ENCODE assay signal across 1 cellular context in the genomic region with DNA sequence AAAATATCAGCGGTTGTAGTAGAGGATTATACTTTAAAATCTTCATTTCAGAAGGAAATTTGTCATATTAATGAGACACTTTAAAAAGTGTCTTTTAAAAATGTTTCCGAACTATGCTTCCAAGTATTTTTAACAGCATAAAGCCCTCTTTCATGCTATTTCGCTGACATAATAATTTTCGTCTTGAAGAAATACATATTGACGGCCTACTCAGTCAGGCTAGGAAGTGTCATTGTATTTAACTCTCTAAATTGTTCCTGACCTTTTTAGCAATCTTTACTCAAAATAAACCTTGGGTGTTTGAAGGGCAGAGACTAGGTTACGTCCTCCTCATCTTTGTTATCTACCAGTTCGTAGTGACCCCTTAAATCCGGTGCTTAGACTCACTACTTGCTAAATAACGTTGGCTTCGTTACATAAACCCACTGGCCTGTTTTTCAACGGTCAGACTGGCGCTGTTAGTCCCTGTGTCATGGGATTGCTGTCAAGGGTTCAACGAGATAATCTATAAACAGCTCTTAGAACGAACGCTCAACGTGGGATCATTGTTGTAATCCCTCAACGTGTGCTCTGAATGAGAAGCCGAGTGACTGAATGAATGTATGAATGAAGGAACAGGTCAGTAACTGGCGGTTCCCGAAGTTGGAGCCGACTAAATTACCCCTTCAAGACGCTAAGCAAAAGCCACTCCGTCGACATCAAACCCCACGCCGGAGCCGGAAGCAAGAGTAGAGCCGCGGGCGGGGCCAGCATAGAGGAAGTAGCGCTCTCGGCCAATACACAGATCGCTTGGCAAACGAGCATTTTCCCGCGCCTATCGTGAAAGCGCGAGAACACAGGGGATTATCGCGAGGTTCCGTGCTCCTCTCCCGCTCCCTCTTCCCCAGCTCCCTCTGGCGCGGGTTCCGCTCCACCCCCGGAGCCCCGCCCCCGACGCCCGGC.
TF ChIP-seq lines count a peak whose summit lies in the region.

No MANE protein-coding gene starts in this region.

TF ChIP-seq in HepG2, 621 proteins besides CTCF, POLR2A, EP300 and RAD21 (continued from another document and continues in another):
- TF ChIP-seq, protein P1, sequence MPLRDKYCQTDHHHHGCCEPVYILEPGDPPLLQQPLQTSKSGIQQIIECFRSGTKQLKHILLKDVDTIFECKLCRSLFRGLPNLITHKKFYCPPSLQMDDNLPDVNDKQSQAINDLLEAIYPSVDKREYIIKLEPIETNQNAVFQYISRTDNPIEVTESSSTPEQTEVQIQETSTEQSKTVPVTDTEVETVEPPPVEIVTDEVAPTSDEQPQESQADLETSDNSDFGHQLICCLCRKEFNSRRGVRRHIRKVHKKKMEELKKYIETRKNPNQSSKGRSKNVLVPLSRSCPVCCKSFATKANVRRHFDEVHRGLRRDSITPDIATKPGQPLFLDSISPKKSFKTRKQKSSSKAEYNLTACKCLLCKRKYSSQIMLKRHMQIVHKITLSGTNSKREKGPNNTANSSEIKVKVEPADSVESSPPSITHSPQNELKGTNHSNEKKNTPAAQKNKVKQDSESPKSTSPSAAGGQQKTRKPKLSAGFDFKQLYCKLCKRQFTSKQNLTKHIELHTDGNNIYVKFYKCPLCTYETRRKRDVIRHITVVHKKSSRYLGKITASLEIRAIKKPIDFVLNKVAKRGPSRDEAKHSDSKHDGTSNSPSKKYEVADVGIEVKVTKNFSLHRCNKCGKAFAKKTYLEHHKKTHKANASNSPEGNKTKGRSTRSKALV (CRISPR knock-in tag; IDR thresholded peaks at IDR 0.05), result no peak
- TF ChIP-seq MEF2D (CRISPR knock-in tag; IDR thresholded peaks at IDR 0.05), result peak; percentile 33; the same call in 1 of the 2 replicates
- TF ChIP-seq ZNF101 (CRISPR knock-in tag; IDR thresholded peaks at IDR 0.05; ENCODE audit: borderline replicate concordance, low read depth), result no peak
- no peak for TF ChIP-seq RARA (CRISPR knock-in tag; IDR thresholded peaks at IDR 0.05)
- TF ChIP-seq ARHGAP35 (CRISPR knock-in tag; IDR thresholded peaks at IDR 0.05; ENCODE audit: borderline replicate concordance), result 0 out of 2 replicates have a peak, but pooled peaks have one; percentile 17
- peak; percentile 10 for TF ChIP-seq PHF5A (CRISPR knock-in tag; IDR thresholded peaks at IDR 0.05; ENCODE audit: low read depth, unreplicated experiment)
- TF ChIP-seq MYNN (CRISPR knock-in tag; IDR thresholded peaks at IDR 0.05; ENCODE audit: low read depth), result no peak
- TF ChIP-seq ZFP90 (CRISPR knock-in tag; IDR thresholded peaks at IDR 0.05; ENCODE audit: borderline replicate concordance), result no peak
- TF ChIP-seq ATF1 (CRISPR knock-in tag; IDR thresholded peaks at IDR 0.05), result no peak
- TF ChIP-seq, protein P2, sequence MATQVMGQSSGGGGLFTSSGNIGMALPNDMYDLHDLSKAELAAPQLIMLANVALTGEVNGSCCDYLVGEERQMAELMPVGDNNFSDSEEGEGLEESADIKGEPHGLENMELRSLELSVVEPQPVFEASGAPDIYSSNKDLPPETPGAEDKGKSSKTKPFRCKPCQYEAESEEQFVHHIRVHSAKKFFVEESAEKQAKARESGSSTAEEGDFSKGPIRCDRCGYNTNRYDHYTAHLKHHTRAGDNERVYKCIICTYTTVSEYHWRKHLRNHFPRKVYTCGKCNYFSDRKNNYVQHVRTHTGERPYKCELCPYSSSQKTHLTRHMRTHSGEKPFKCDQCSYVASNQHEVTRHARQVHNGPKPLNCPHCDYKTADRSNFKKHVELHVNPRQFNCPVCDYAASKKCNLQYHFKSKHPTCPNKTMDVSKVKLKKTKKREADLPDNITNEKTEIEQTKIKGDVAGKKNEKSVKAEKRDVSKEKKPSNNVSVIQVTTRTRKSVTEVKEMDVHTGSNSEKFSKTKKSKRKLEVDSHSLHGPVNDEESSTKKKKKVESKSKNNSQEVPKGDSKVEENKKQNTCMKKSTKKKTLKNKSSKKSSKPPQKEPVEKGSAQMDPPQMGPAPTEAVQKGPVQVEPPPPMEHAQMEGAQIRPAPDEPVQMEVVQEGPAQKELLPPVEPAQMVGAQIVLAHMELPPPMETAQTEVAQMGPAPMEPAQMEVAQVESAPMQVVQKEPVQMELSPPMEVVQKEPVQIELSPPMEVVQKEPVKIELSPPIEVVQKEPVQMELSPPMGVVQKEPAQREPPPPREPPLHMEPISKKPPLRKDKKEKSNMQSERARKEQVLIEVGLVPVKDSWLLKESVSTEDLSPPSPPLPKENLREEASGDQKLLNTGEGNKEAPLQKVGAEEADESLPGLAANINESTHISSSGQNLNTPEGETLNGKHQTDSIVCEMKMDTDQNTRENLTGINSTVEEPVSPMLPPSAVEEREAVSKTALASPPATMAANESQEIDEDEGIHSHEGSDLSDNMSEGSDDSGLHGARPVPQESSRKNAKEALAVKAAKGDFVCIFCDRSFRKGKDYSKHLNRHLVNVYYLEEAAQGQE (IDR thresholded peaks at IDR 0.05; ENCODE audit: borderline replicate concordance in 1 of 2, low read depth in 1 of 2, low read length in 2 of 2), result no peak; a peak in 1 of 4 replicates
- TF ChIP-seq, protein P3, sequence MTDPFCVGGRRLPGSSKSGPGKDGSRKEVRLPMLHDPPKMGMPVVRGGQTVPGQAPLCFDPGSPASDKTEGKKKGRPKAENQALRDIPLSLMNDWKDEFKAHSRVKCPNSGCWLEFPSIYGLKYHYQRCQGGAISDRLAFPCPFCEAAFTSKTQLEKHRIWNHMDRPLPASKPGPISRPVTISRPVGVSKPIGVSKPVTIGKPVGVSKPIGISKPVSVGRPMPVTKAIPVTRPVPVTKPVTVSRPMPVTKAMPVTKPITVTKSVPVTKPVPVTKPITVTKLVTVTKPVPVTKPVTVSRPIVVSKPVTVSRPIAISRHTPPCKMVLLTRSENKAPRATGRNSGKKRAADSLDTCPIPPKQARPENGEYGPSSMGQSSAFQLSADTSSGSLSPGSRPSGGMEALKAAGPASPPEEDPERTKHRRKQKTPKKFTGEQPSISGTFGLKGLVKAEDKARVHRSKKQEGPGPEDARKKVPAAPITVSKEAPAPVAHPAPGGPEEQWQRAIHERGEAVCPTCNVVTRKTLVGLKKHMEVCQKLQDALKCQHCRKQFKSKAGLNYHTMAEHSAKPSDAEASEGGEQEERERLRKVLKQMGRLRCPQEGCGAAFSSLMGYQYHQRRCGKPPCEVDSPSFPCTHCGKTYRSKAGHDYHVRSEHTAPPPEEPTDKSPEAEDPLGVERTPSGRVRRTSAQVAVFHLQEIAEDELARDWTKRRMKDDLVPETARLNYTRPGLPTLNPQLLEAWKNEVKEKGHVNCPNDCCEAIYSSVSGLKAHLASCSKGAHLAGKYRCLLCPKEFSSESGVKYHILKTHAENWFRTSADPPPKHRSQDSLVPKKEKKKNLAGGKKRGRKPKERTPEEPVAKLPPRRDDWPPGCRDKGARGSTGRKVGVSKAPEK (CRISPR knock-in tag; IDR thresholded peaks at IDR 0.05; ENCODE audit: borderline replicate concordance), result no peak
- TF ChIP-seq GATAD2A (CRISPR knock-in tag; IDR thresholded peaks at IDR 0.05), result no peak; the same call in 1 of the 2 replicates
- TF ChIP-seq ZNF17 (CRISPR knock-in tag; IDR thresholded peaks at IDR 0.05), result no peak
- TF ChIP-seq, protein P4, sequence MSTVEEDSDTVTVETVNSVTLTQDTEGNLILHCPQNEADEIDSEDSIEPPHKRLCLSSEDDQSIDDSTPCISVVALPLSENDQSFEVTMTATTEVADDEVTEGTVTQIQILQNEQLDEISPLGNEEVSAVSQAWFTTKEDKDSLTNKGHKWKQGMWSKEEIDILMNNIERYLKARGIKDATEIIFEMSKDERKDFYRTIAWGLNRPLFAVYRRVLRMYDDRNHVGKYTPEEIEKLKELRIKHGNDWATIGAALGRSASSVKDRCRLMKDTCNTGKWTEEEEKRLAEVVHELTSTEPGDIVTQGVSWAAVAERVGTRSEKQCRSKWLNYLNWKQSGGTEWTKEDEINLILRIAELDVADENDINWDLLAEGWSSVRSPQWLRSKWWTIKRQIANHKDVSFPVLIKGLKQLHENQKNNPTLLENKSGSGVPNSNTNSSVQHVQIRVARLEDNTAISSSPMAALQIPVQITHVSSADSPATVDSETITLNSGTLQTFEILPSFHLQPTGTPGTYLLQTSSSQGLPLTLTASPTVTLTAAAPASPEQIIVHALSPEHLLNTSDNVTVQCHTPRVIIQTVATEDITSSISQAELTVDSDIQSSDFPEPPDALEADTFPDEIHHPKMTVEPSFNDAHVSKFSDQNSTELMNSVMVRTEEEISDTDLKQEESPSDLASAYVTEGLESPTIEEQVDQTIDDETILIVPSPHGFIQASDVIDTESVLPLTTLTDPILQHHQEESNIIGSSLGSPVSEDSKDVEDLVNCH (CRISPR knock-in tag; IDR thresholded peaks at IDR 0.05), result no peak
- peak; percentile 78 for TF ChIP-seq GABPA (IDR thresholded peaks at IDR 0.05; ENCODE audit: low read depth, low read length)
- TF ChIP-seq GABPA (CRISPR knock-in tag; IDR thresholded peaks at IDR 0.05; ENCODE audit: low read depth), result peak; percentile 93
- TF ChIP-seq, protein P5, sequence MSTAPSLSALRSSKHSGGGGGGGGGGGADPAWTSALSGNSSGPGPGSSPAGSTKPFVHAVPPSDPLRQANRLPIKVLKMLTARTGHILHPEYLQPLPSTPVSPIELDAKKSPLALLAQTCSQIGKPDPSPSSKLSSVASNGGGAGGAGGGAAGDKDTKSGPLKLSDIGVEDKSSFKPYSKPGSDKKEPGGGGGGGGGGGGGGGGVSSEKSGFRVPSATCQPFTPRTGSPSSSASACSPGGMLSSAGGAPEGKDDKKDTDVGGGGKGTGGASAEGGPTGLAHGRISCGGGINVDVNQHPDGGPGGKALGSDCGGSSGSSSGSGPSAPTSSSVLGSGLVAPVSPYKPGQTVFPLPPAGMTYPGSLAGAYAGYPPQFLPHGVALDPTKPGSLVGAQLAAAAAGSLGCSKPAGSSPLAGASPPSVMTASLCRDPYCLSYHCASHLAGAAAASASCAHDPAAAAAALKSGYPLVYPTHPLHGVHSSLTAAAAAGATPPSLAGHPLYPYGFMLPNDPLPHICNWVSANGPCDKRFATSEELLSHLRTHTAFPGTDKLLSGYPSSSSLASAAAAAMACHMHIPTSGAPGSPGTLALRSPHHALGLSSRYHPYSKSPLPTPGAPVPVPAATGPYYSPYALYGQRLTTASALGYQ (CRISPR knock-in tag; IDR thresholded peaks at IDR 0.05), result no peak
- peak; percentile 68; the same call in 1 of the 2 replicates for TF ChIP-seq KDM2A (CRISPR knock-in tag; IDR thresholded peaks at IDR 0.05; ENCODE audit: borderline replicate concordance, low read depth)
- TF ChIP-seq, protein P6, sequence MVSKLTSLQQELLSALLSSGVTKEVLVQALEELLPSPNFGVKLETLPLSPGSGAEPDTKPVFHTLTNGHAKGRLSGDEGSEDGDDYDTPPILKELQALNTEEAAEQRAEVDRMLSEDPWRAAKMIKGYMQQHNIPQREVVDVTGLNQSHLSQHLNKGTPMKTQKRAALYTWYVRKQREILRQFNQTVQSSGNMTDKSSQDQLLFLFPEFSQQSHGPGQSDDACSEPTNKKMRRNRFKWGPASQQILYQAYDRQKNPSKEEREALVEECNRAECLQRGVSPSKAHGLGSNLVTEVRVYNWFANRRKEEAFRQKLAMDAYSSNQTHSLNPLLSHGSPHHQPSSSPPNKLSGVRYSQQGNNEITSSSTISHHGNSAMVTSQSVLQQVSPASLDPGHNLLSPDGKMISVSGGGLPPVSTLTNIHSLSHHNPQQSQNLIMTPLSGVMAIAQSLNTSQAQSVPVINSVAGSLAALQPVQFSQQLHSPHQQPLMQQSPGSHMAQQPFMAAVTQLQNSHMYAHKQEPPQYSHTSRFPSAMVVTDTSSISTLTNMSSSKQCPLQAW (CRISPR knock-in tag; IDR thresholded peaks at IDR 0.05), result no peak; the same call in 1 of the 2 replicates
- no peak for TF ChIP-seq ZNF768 (CRISPR knock-in tag; IDR thresholded peaks at IDR 0.05)
- 0 out of 2 replicates have a peak, but pooled peaks have one; percentile 7 for TF ChIP-seq SATB2 (CRISPR knock-in tag; IDR thresholded peaks at IDR 0.05)
- no peak for TF ChIP-seq MTF2 (CRISPR knock-in tag; IDR thresholded peaks at IDR 0.05; ENCODE audit: borderline replicate concordance)
- no peak for TF ChIP-seq ZNF737 (CRISPR knock-in tag; IDR thresholded peaks at IDR 0.05; ENCODE audit: borderline replicate concordance)
- no peak for TF ChIP-seq SNAI1 (CRISPR knock-in tag; IDR thresholded peaks at IDR 0.05; ENCODE audit: borderline replicate concordance)
- no peak for TF ChIP-seq NBN (conservative IDR thresholded peaks at IDR 0.05)
- peak; percentile 76; the same call in 1 of the 2 replicates for TF ChIP-seq PHF20 (CRISPR knock-in tag; IDR thresholded peaks at IDR 0.05)
- TF ChIP-seq, protein P7, sequence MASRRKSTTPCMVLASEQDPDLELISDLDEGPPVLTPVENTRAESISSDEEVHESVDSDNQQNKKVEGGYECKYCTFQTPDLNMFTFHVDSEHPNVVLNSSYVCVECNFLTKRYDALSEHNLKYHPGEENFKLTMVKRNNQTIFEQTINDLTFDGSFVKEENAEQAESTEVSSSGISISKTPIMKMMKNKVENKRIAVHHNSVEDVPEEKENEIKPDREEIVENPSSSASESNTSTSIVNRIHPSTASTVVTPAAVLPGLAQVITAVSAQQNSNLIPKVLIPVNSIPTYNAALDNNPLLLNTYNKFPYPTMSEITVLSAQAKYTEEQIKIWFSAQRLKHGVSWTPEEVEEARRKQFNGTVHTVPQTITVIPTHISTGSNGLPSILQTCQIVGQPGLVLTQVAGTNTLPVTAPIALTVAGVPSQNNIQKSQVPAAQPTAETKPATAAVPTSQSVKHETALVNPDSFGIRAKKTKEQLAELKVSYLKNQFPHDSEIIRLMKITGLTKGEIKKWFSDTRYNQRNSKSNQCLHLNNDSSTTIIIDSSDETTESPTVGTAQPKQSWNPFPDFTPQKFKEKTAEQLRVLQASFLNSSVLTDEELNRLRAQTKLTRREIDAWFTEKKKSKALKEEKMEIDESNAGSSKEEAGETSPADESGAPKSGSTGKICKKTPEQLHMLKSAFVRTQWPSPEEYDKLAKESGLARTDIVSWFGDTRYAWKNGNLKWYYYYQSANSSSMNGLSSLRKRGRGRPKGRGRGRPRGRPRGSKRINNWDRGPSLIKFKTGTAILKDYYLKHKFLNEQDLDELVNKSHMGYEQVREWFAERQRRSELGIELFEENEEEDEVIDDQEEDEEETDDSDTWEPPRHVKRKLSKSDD (CRISPR knock-in tag; IDR thresholded peaks at IDR 0.05; ENCODE audit: low read depth), result no peak; the same call in 1 of the 2 replicates
- TF ChIP-seq ZMAT3 (CRISPR knock-in tag; conservative IDR thresholded peaks at IDR 0.05), result 0 out of 2 replicates have a peak, but pooled peaks have one; percentile 43
- TF ChIP-seq, protein P8, sequence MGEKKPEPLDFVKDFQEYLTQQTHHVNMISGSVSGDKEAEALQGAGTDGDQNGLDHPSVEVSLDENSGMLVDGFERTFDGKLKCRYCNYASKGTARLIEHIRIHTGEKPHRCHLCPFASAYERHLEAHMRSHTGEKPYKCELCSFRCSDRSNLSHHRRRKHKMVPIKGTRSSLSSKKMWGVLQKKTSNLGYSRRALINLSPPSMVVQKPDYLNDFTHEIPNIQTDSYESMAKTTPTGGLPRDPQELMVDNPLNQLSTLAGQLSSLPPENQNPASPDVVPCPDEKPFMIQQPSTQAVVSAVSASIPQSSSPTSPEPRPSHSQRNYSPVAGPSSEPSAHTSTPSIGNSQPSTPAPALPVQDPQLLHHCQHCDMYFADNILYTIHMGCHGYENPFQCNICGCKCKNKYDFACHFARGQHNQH (CRISPR knock-in tag; IDR thresholded peaks at IDR 0.05), result peak; percentile 22
- peak; percentile 31; the same call in 1 of the 2 replicates for TF ChIP-seq CBX5 (CRISPR knock-in tag; IDR thresholded peaks at IDR 0.05; ENCODE audit: borderline replicate concordance)
- no peak for TF ChIP-seq ZNF232 (CRISPR knock-in tag; IDR thresholded peaks at IDR 0.05; ENCODE audit: borderline replicate concordance)
- TF ChIP-seq ZNF674 (CRISPR knock-in tag; IDR thresholded peaks at IDR 0.05; ENCODE audit: low read depth), result no peak
- no peak for TF ChIP-seq ZNF572 (CRISPR knock-in tag; IDR thresholded peaks at IDR 0.05)
- TF ChIP-seq ZFP36 (IDR thresholded peaks at IDR 0.05; ENCODE audit: borderline replicate concordance, low read depth, low read length, partially characterized antibody), result no peak
- no peak for TF ChIP-seq ZFAT (CRISPR knock-in tag; conservative IDR thresholded peaks at IDR 0.05)
